9 cellular contexts compared by ENCODE assay signal in the genomic region with DNA sequence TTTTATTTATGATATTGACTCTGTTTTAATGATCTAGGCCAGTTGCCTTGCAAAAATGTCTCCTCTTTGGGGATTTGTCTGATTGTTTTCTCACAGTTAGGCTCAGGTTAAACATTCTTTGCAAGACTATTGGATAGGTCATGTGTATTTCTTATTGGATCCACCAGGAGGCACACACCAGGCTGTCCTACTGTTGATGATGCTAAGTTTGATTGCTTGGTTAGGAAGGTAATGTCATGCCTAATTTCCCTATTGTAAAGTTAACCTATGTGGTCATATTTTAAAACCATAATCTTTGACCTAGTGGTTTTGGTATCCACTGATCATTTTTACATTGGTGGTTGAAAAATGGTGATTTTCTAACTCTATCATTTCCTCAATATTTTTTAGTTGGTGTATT.
A peak's percentile ranks its signal among the peaks of the same experiment; 100 is the strongest.
DNase-seq lines count a peak whose midpoint lies in the region; ATAC-seq and TF ChIP-seq lines count a peak whose summit lies in the region.
"Had no signal": no experiment of that assay in that cellular context is flagged by ENCODE, and none has a peak within 500 bp of the region (broad histone marks: within the 10 kb centered on the region; RNA-seq: fewer than 3 reads in every experiment).

No MANE protein-coding gene starts in this region.

- no peaks in the 10 kb centered on the region for H3K4me1 Mint-ChIP-seq in natural killer cell

- no peak for TF ChIP-seq CTCF in mucosa of descending colon (IDR thresholded peaks at IDR 0.05)
- TF ChIP-seq CTCF in natural killer cell (IDR thresholded peaks at IDR 0.05), result no peak

- H3K4me3 Mint-ChIP-seq in natural killer cell, result no peak overlapping the region

- no peaks in the 10 kb centered on the region for H3K36me3 Mint-ChIP-seq in natural killer cell

- peaks cover 0 to 4% of the 10 kb centered on the region in 2 donors for H3K27me3 Mint-ChIP-seq in natural killer cell (ENCODE audit: low read depth in 2 of 2)

- intact Hi-C loops in mucosa of descending colon (cut with DNase I, micrococcal nuclease), result no loop called here
- intact Hi-C loops in cardiac septum (cut with DNase I), result no loop called here
- intact Hi-C loops in natural killer cell (cut with micrococcal nuclease), result no loop called here

- no peaks in the 10 kb centered on the region for H3K4me1 ChIP-seq in mucosa of descending colon (ENCODE audit: low read depth)
- H3K4me1 ChIP-seq: heart right ventricle had no signal

- peak; percentile 58 for DNase-seq in SK-MEL-5 (ENCODE audit: low read depth, low spot score)
- no peak for DNase-seq in mucosa of descending colon
- DNase-seq in ureter (ENCODE audit: low spot score), result no peak
- no peak for DNase-seq in cardiac septum (ENCODE audit: low spot score)
- no peak for DNase-seq in natural killer cell
- DNase-seq in HK-2 (ENCODE audit: unreplicated experiment), result no peak
- DNase-seq: heart right ventricle had no signal

- ATAC-seq in GM18502 (IDR thresholded peaks at IDR 0.05; ENCODE audit: poor library complexity, unreplicated experiment), result peak; percentile 72
- ATAC-seq in HG03159 (IDR thresholded peaks at IDR 0.05; ENCODE audit: unreplicated experiment), result peak; percentile 67
- peak; percentile 46 for ATAC-seq in mucosa of descending colon
- ATAC-seq in natural killer cell, result no peak
- ATAC-seq: heart right ventricle had no signal

- in situ Hi-C loops in SK-MEL-5 (cut with HindIII; ENCODE audit: low pct_unique_long_range_greater_than_20kb, low sequenced_read_pairs), result no loop called here

- no peaks in the 10 kb centered on the region for H3K36me3 ChIP-seq in mucosa of descending colon (ENCODE audit: low read depth)
- H3K36me3 ChIP-seq: heart right ventricle had no signal

- peaks cover 0 to 2% of the 10 kb centered on the region in 2 donors for H3K9me3 Mint-ChIP-seq in natural killer cell

- no peak overlapping the region for H3K27ac Mint-ChIP-seq in natural killer cell

- no peak overlapping the region for H3K4me3 ChIP-seq in mucosa of descending colon
- H3K4me3 ChIP-seq: heart right ventricle had no signal

- H3K9me3 ChIP-seq in mucosa of descending colon, result no peaks in the 10 kb centered on the region
- H3K9me3 ChIP-seq: heart right ventricle had no signal

Comparison
In these comparisons a context has a peak if more than half of its experiments do, and no peak if none do; other contexts are left out.
1. ATAC-seq: peak in GM18502 (single experiment), HG03159 (single experiment) and mucosa of descending colon (single experiment); none in natural killer cell (0 of 3).